Comparison of ENCODE assay signal across 1 cellular context in genomic region chr14:50082308-50082742, GRCh38.
TF ChIP-seq lines count a peak whose summit lies in the region.

No MANE protein-coding gene starts in this region.

TF ChIP-seq in HepG2, 621 proteins besides CTCF, POLR2A, EP300 and RAD21:
- TF ChIP-seq ZNF770 (CRISPR knock-in tag; IDR thresholded peaks at IDR 0.05) (no peak), SALL1 (CRISPR knock-in tag; IDR thresholded peaks at IDR 0.05) (no peak), ZC3H13 (CRISPR knock-in tag; IDR thresholded peaks at IDR 0.05) (no peak), XRCC5 (optimal IDR thresholded peaks at IDR 0.05; ENCODE audit: low read length) (no peak), ZNF317 (CRISPR knock-in tag; IDR thresholded peaks at IDR 0.05) (no peak), WIZ (CRISPR knock-in tag; IDR thresholded peaks at IDR 0.05) (no peak), ZNF382 (CRISPR knock-in tag; IDR thresholded peaks at IDR 0.05; ENCODE audit: borderline replicate concordance) (no peak), FOSL1 (CRISPR knock-in tag; IDR thresholded peaks at IDR 0.05; ENCODE audit: borderline replicate concordance) (no peak), ZFP41 (CRISPR knock-in tag; IDR thresholded peaks at IDR 0.05; ENCODE audit: borderline replicate concordance) (no peak), KLF16 (CRISPR knock-in tag; IDR thresholded peaks at IDR 0.05) (no peak)
